ENCODE assay signal across 12 cellular contexts in the genomic region with DNA sequence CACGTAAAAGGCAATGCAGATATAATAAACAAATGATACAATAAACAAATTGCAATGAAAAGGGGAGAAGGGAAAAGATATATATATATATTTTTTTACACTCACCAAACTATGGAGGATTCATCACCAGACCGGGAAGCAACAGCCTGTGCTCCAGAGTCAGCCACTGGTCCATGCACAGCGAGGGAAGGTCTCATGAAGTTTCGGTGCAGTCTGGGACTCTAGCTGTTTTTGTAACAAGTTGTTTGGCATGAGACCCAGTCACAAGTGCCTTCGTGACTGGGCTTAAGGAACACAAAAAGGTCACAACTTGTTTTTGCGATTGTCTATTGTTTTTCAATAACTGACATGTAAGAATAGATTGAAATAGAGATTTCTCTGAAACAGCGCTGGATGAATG. TPM values are rescaled to one million over a fixed set of nuclear protein-coding genes. Genes with fewer than 3 reads are reported as not detected.
DNase-seq lines count a peak whose midpoint lies in the region; ATAC-seq, FAIRE-seq and TF ChIP-seq lines count a peak whose summit lies in the region.
"Not testable (repeated sequence)": the region's sequence is repeated elsewhere in the genome, so short reads cannot be mapped to it uniquely, and the experiment has no call there.
"Had no signal": no experiment of that assay in that cellular context is flagged by ENCODE, and none has a peak within 500 bp of the region (broad histone marks: within the 10 kb centered on the region; RNA-seq: fewer than 3 reads in every experiment).

No MANE protein-coding gene starts in this region.

- TF ChIP-seq POLR2A in body of pancreas (IDR thresholded peaks at IDR 0.05); HepG2 (IDR thresholded peaks at IDR 0.05; ENCODE audit: insufficient read depth in 1 of 2, low read depth in 2 of 2, low read length in 2 of 2); right lobe of liver (IDR thresholded peaks at IDR 0.05): not testable (repeated sequence)

- not testable (repeated sequence) for H2AFZ ChIP-seq in HepG2 (ENCODE audit: low read length)

- not testable (repeated sequence) for H4K20me1 ChIP-seq in HepG2 (ENCODE audit: insufficient read depth, low read length)

- not testable (repeated sequence) for H3K27ac ChIP-seq in body of pancreas; left lung; HepG2 (ENCODE audit: extremely low read length, insufficient read depth, low read length); right lobe of liver; lower lobe of right lung; pancreas; upper lobe of right lung

- TF ChIP-seq CTCF in body of pancreas (IDR thresholded peaks at IDR 0.05); left lung (IDR thresholded peaks at IDR 0.05); HepG2 (CRISPR knock-in tag; IDR thresholded peaks at IDR 0.05); right lobe of liver (IDR thresholded peaks at IDR 0.05); lower lobe of right lung (IDR thresholded peaks at IDR 0.05); pancreas (IDR thresholded peaks at IDR 0.05); upper lobe of right lung (IDR thresholded peaks at IDR 0.05): not testable (repeated sequence)

- CTCF ChIA-PET in HepG2 (lab: Yijun Ruan, JAX; ENCODE audit: low intra/inter-chr PET ratio, low total read pairs) = not testable (repeated sequence)

- WGBS in body of pancreas, 2 donors = no CpG with 5 or more reads among the region's 7 CpGs
- WGBS in HepG2 (ENCODE audit: low lambda C conversion rate) = no CpG with 5 or more reads among the region's 7 CpGs
- no CpG with 5 or more reads among the region's 7 CpGs for WGBS in right lobe of liver (ENCODE audit: insufficient coverage, low coverage, low lambda C conversion rate, missing lambda C conversion rate)
- no CpG with 5 or more reads among the region's 7 CpGs for WGBS in pancreas, 2 donors

- DNase-seq in body of pancreas; left lobe of liver (ENCODE audit: low spot score); left lung; HepG2 (ENCODE audit: low spot score); right lobe of liver; lower lobe of right lung; pancreas; upper lobe of right lung: not testable (repeated sequence)

- not testable (repeated sequence) for FAIRE-seq in HepG2 (lab: Jason Lieb, UNC); pancreas (lab: Jason Lieb, UNC)

- H3K9ac ChIP-seq in HepG2 (ENCODE audit: insufficient read depth, low read depth, low read length) = not testable (repeated sequence)

- H3K79me2 ChIP-seq in HepG2 (ENCODE audit: insufficient read depth, low read length) = not testable (repeated sequence)

- not testable (repeated sequence) for H3K36me3 ChIP-seq in body of pancreas (replicated peaks in 1 of 2; ENCODE audit: insufficient read depth in 1 of 2, low read depth in 2 of 2); left lung; HepG2 (replicated peaks in 1 of 2; ENCODE audit: control insufficient read depth in 1 of 2, insufficient read depth in 2 of 2, low read length in 2 of 2); right lobe of liver; lower lobe of right lung; pancreas; upper lobe of right lung

- not testable (repeated sequence) for H3K4me1 ChIP-seq in body of pancreas; left lung; HepG2 (ENCODE audit: insufficient read depth, low read length); right lobe of liver; lower lobe of right lung; pancreas; upper lobe of right lung

- H3K27me3 ChIP-seq in body of pancreas; left lung; HepG2 (ENCODE audit: control insufficient read depth in 1 of 2, insufficient read depth in 2 of 2, low read length in 2 of 2); right lobe of liver; lower lobe of right lung (ENCODE audit: low read depth); pancreas; upper lobe of right lung: not testable (repeated sequence)

- H3K4me2 ChIP-seq in HepG2 (ENCODE audit: low read depth, low read length) = not testable (repeated sequence)

- not testable (repeated sequence) for H3K9me3 ChIP-seq in body of pancreas; left lung; HepG2 (ENCODE audit: low read length); right lobe of liver; lower lobe of right lung; pancreas; upper lobe of right lung

- intact Hi-C loops in body of pancreas (cut with DNase I); left lung (cut with DNase I); HepG2 (cut with micrococcal nuclease; ENCODE audit: unreplicated experiment); right lobe of liver (cut with DNase I); lower lobe of right lung (cut with DNase I); pancreas (cut with DNase I); upper lobe of right lung (cut with DNase I): not testable (repeated sequence)

- not testable (repeated sequence) for TF ChIP-seq EP300 in HepG2 (IDR thresholded peaks at IDR 0.05; ENCODE audit: low read depth in 2 of 2, low read length in 2 of 2); HepG2 (CRISPR knock-in tag; IDR thresholded peaks at IDR 0.05; ENCODE audit: borderline replicate concordance)

- BruUV-seq in HepG2 (replicated peaks; lab: Mats Ljungman, UMichigan) = not testable (repeated sequence)

- in situ Hi-C loops in HepG2 (cut with HindIII; ENCODE audit: extremely low pct_ligation_motif_present, low pct_unique_long_range_greater_than_20kb) = not testable (repeated sequence)

- not testable (repeated sequence) for TF ChIP-seq RAD21 in HepG2 (CRISPR knock-in tag; IDR thresholded peaks at IDR 0.05)

- ATAC-seq in body of pancreas (peak; percentile 67), left lobe of liver (peak; percentile 84), left lung (peak; percentile 62), HepG2 (peak; percentile 40; the same call in 1 of the 3 replicates), right lobe of liver (peak; percentile 70 to 88 (median 84)), lower lobe of right lung (peak; percentile 53 to 67), pancreas (peak in 3 of 4 donors; percentile 41 to 50 (median 42)), upper lobe of right lung (peak; percentile 43)

- POLR2A ChIA-PET in HepG2 (lab: Yijun Ruan, JAX) = not testable (repeated sequence)

- H3K4me3 ChIP-seq in body of pancreas; left lung; HepG2 (replicated peaks in 1 of 3; ENCODE audit: insufficient read depth in 1 of 3, low read depth in 2 of 3, low read length in 3 of 3); right lobe of liver; lower lobe of right lung; pancreas; upper lobe of right lung: not testable (repeated sequence)

RNA-seq across cellular contexts. Expression of gene LIMS3, which starts 4.8 kb away (rescaled TPM):
- total RNA-seq in body of pancreas (1 to 10 TPM; 4.7 to 4.9 TPM), left lobe of liver (not detected), left lung (1 to 10 TPM; 1.5 to 1.7 TPM), HepG2 (2016; rRNA removed; fragmentation: Illumina TruSeq; extraction: Trizol) (0.69 and 1.3 TPM in 2 replicates), right lobe of liver (1 to 10 TPM in 1 of 6 experiments, under 1 TPM in 3, not detected in 2; 0.22 to 1.0 (median 0.34) TPM), lower lobe of right lung (2.4 TPM), pancreas (1 to 10 TPM; 1.5 to 3.1 (median 2.1) TPM), upper lobe of right lung (3.1 TPM)
- not detected in 2 replicates for total RNA-seq in HepG2 (2016; cell fraction: cytosol; rRNA removed; fragmentation: Illumina TruSeq; extraction: Trizol; ENCODE audit: low read depth)
- 0.28 and 1.1 TPM in 2 replicates for total RNA-seq in HepG2 (2016; cell fraction: insoluble cytoplasmic fraction; rRNA removed; fragmentation: Illumina TruSeq; extraction: Trizol)
- 0.25 TPM in 1 of 2 replicates, not detected in the other for total RNA-seq in HepG2 (2016; cell fraction: membrane; rRNA removed; fragmentation: Illumina TruSeq; extraction: Trizol)
- 0.38 TPM in 1 of 2 replicates, not detected in the other for total RNA-seq in HepG2 (2016; cell fraction: nucleus; rRNA removed; fragmentation: Illumina TruSeq; extraction: Trizol)
- polyA plus RNA-seq in HepG2 (2011; rRNA removed) (2.2 TPM in 1 of 2 replicates, not detected in the other), pancreas (1 to 10 TPM in 1 of 2 donors, under 1 TPM in 1; 0.38 to 1.7 TPM)
- polyA plus RNA-seq in HepG2 (2011; cell fraction: cytosol; rRNA removed) = 0.35 and 0.44 TPM in 2 replicates
- 0.29 and 0.59 TPM in 2 replicates for polyA plus RNA-seq in HepG2 (2011; cell fraction: nucleus; rRNA removed)
- 1.6 and 2.9 TPM in 2 replicates for polyA plus RNA-seq in HepG2 (2012)
- polyA plus RNA-seq in HepG2 (2016; cell fraction: cytosol; fragmentation: Illumina TruSeq; extraction: Trizol; ENCODE audit: low read depth) = 0.12 and 0.37 TPM in 2 replicates
- polyA plus RNA-seq in HepG2 (2016; cell fraction: insoluble cytoplasmic fraction; fragmentation: Illumina TruSeq; extraction: Trizol; ENCODE audit: low read depth) = 1.0 and 1.4 TPM in 2 replicates
- 0.39 TPM in 1 of 2 replicates, not detected in the other for polyA plus RNA-seq in HepG2 (2016; cell fraction: membrane; fragmentation: Illumina TruSeq; extraction: Trizol; ENCODE audit: low read depth)
- 0.32 and 1.3 TPM in 2 replicates for polyA plus RNA-seq in HepG2 (2016; cell fraction: nucleus; fragmentation: Illumina TruSeq; extraction: Trizol; ENCODE audit: insufficient read depth, low read depth)
- 1.2 TPM in 1 of 2 replicates, not detected in the other for polyA minus RNA-seq in HepG2 (2011; rRNA and poly(A)+ RNA removed; ENCODE audit: low replicate concordance)
- not detected in 2 replicates for polyA minus RNA-seq in HepG2 (2011; cell fraction: cytosol; rRNA and poly(A)+ RNA removed)
- 1.5 and 4.4 TPM in 2 replicates for polyA minus RNA-seq in HepG2 (2011; cell fraction: nucleus; rRNA and poly(A)+ RNA removed)
- total RNA-seq: Calu3; CD4-positive, CD25-positive, alpha-beta regulatory T cell; CD8-positive, alpha-beta T cell had no signal
- polyA plus RNA-seq: A549 had no signal
